In the genomic region with DNA sequence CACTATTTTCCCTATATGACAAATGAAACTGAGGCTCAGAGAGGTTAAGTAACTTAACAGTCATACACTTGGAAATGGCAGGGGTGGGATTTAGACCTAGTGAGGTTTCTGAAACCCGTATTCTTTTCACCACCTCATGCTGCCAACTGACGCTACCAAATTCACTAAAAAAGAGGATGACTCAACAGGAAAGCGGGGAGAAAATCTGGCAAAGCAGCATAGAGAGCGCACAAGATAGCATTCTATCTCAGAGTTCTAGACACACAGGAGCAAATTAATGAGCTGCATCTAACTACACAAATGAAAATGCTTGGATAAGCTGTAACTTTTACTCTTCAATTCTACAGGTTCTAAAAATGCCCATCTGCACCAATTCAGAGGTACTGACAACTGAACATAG, we compare ENCODE assay signal across 12 cellular contexts.
DNase-seq lines count a peak whose midpoint lies in the region; ATAC-seq, FAIRE-seq and TF ChIP-seq lines count a peak whose summit lies in the region.
"Had no signal": no experiment of that assay in that cellular context is flagged by ENCODE, and none has a peak within 500 bp of the region (broad histone marks: within the 10 kb centered on the region; RNA-seq: fewer than 3 reads in every experiment).

No MANE protein-coding gene starts in this region.

- H3K36me3 ChIP-seq in esophagus muscularis mucosa (no peaks in the 10 kb centered on the region), mesendoderm (ENCODE audit: control insufficient read depth, insufficient read depth, low read length) (no peaks in the 10 kb centered on the region)
- H3K36me3 ChIP-seq: BLaER1 treated with 17β-estradiol and CSF1 and Interleukin-3, amounts not matched to agents 10 nM and 100 nM had no signal

- 14% methylated on average over 4 of the region's 4 CpGs for WGBS in esophagus muscularis mucosa
- no CpG with 5 or more reads among the region's 4 CpGs for whole genome bisulfite sequencing in mesendoderm (ENCODE audit: extremely low coverage, insufficient coverage, low lambda C conversion rate)

- no peak overlapping the region for H3K23ac ChIP-seq in mesendoderm (ENCODE audit: low read length)

- peaks cover 4% of the 10 kb centered on the region for H3K36me3 Mint-ChIP-seq in nephron (ENCODE audit: low read depth)

- H4K5ac ChIP-seq in mesendoderm (ENCODE audit: low read length) = no peak overlapping the region

- peaks cover 9% of the 10 kb centered on the region for H3K79me1 ChIP-seq in mesendoderm (ENCODE audit: low read length)

- H3K27me3 ChIP-seq in esophagus muscularis mucosa = no peaks in the 10 kb centered on the region
- H3K27me3 ChIP-seq in mesendoderm (ENCODE audit: insufficient read depth, low read length, poor library complexity) = no peaks in the 10 kb centered on the region
- H3K27me3 ChIP-seq: BLaER1 treated with 17β-estradiol and CSF1 and Interleukin-3, amounts not matched to agents 10 nM and 100 nM had no signal

- no peak overlapping the region for H3K56ac ChIP-seq in mesendoderm (ENCODE audit: low read length)

- peaks cover 13% of the 10 kb centered on the region for H3K79me2 ChIP-seq in mesendoderm (ENCODE audit: control insufficient read depth, insufficient read depth, low read length)

- H3K4me1 ChIP-seq in esophagus muscularis mucosa = peaks cover 31 to 74% (median 60%) of the 10 kb centered on the region in 4 donors
- peaks cover 18% of the 10 kb centered on the region for H3K4me1 ChIP-seq in mesendoderm (ENCODE audit: control insufficient read depth, low read depth, low read length)

- H3K4ac ChIP-seq in mesendoderm (ENCODE audit: low read depth, low read length) = no peak overlapping the region

- H3K4me3 ChIP-seq in esophagus muscularis mucosa (peak overlapping the region in 3 of 4 donors; percentile 53 to 59 (median 55)), mesendoderm (ENCODE audit: low read length) (no peak overlapping the region)
- H3K4me3 ChIP-seq: BLaER1 treated with 17β-estradiol and CSF1 and Interleukin-3, amounts not matched to agents 10 nM and 100 nM had no signal

- H3K9me3 Mint-ChIP-seq in nephron = no peaks in the 10 kb centered on the region
- H3K9me3 Mint-ChIP-seq: activated T-cell treated with anti-CD3 and anti-CD28 coated beads, Interleukin-2, amount 50 U/mL, for 24 hours had no signal

- ATAC-seq in GM18517 (IDR thresholded peaks at IDR 0.05; ENCODE audit: unreplicated experiment) = no peak

- H3K18ac ChIP-seq in mesendoderm (ENCODE audit: low read length) = no peak overlapping the region

- no peak overlapping the region for H2BK15ac ChIP-seq in mesendoderm (replicated peaks; ENCODE audit: low read depth)

- peak overlapping the region; percentile 39 to 90 (median 76) for H3K27ac Mint-ChIP-seq in nephron
- H3K27ac Mint-ChIP-seq: activated T-cell treated with anti-CD3 and anti-CD28 coated beads, Interleukin-2, amount 50 U/mL, for 24 hours had no signal

- H3K27ac ChIP-seq in esophagus muscularis mucosa (replicated peaks in 1 of 4) (peak overlapping the region; percentile 83 to 87 (median 85)), mesendoderm (ENCODE audit: low read depth, low read length) (no peak overlapping the region)
- H3K27ac ChIP-seq: BLaER1 treated with 17β-estradiol and CSF1 and Interleukin-3, amounts not matched to agents 10 nM and 100 nM had no signal

- TF ChIP-seq POLR2A in esophagus muscularis mucosa (IDR thresholded peaks at IDR 0.05; ENCODE audit: low read depth) = no peak

- peaks cover 76% of the 10 kb centered on the region for H3K4me1 Mint-ChIP-seq in nephron

- H2AK5ac ChIP-seq in mesendoderm (ENCODE audit: low read length) = no peak overlapping the region

- no peak for TF ChIP-seq EP300 in esophagus muscularis mucosa (IDR thresholded peaks at IDR 0.05)

- FAIRE-seq in RCC 7860 (lab: Jason Lieb, UNC) = no peak

- TF ChIP-seq CTCF in esophagus muscularis mucosa (IDR thresholded peaks at IDR 0.05) (no peak), nephron (IDR thresholded peaks at IDR 0.05; ENCODE audit: unreplicated experiment in 3 of 3) (no peak)

- no peak overlapping the region for H3K4me2 ChIP-seq in mesendoderm (ENCODE audit: low read length)
- H3K4me2 ChIP-seq: BLaER1 treated with 17β-estradiol and CSF1 and Interleukin-3, amounts not matched to agents 10 nM and 100 nM had no signal

- no peak overlapping the region for H2BK120ac ChIP-seq in mesendoderm (ENCODE audit: low read depth, low read length)

- intact Hi-C loops in esophagus muscularis mucosa (cut with DNase I) = no loop called here

- H3K9me3 ChIP-seq in esophagus muscularis mucosa = no peaks in the 10 kb centered on the region
- H3K9me3 ChIP-seq: BLaER1 treated with 17β-estradiol and CSF1 and Interleukin-3, amounts not matched to agents 10 nM and 100 nM had no signal

- no peaks in the 10 kb centered on the region for H3K27me3 Mint-ChIP-seq in nephron (ENCODE audit: low read depth)

- peak overlapping the region in 1 of 3 experiments; percentile 53 for H3K4me3 Mint-ChIP-seq in nephron
- H3K4me3 Mint-ChIP-seq: activated T-cell treated with anti-CD3 and anti-CD28 coated beads, Interleukin-2, amount 50 U/mL, for 24 hours had no signal

- no peak overlapping the region for H4K8ac ChIP-seq in mesendoderm (ENCODE audit: low read depth, low read length)

- DNase-seq in ACHN (peak; percentile 36), NCI-H446 treated with DMSO at 0.1 percent for 48 hours (lab: John Stamatoyannopoulos, UW) (peak; percentile 35), esophagus muscularis mucosa (ENCODE audit: extremely low spot score) (no peak), mesendoderm (no peak), RCC 7860 (ENCODE audit: low spot score) (no peak), T-helper 2 cell (no peak)
- DNase-seq: activated T-cell treated with anti-CD3 and anti-CD28 coated beads, Interleukin-2, amount 50 U/mL, for 24 hours; NCI-H1048; T-helper 9 cell had no signal

- in situ Hi-C loops in ACHN (cut with HindIII; ENCODE audit: low pct_ligation_motif_present, low pct_unique_long_range_greater_than_20kb, low sequenced_read_pairs) = no loop called here

- no peak overlapping the region for H3K9ac ChIP-seq in mesendoderm (ENCODE audit: low read length)
- H3K9ac ChIP-seq: BLaER1 treated with 17β-estradiol and CSF1 and Interleukin-3, amounts not matched to agents 10 nM and 100 nM had no signal

- H2BK5ac ChIP-seq in mesendoderm (ENCODE audit: low read length) = no peak overlapping the region

Comparison
In these comparisons a context has a peak if more than half of its experiments do, and no peak if none do; other contexts are left out.
1. DNase-seq: peak in ACHN (single experiment) and NCI-H446 treated with DMSO at 0.1 percent for 48 hours (single experiment); none in esophagus muscularis mucosa (single experiment), mesendoderm (single experiment), RCC 7860 (single experiment) and T-helper 2 cell (0 of 5).